In genomic region chr17:57468932-57469775, GRCh38 we compare ENCODE assay signal across 9 cellular contexts.
DNase-seq lines count a peak whose midpoint lies in the region; ATAC-seq and TF ChIP-seq lines count a peak whose summit lies in the region.
"Had no signal": no experiment of that assay in that cellular context is flagged by ENCODE, and none has a peak within 500 bp of the region (broad histone marks: within the 10 kb centered on the region; RNA-seq: fewer than 3 reads in every experiment).

No MANE protein-coding gene starts in this region.

- no peaks in the 10 kb centered on the region for H3K36me3 ChIP-seq in Karpas-422 (ENCODE audit: insufficient read depth, low read length)
- H3K36me3 ChIP-seq in right atrium auricular region, result no peaks in the 10 kb centered on the region

- TF ChIP-seq CTCF in right atrium auricular region (IDR thresholded peaks at IDR 0.05), result no peak

- H3K9ac ChIP-seq in Karpas-422 (ENCODE audit: low read length), result no peak overlapping the region

- no peak overlapping the region for H2AFZ ChIP-seq in Karpas-422 (ENCODE audit: low read length)

- H3K79me2 ChIP-seq in Karpas-422 (ENCODE audit: low read length), result peaks cover 87% of the 10 kb centered on the region

- H3K4me2 ChIP-seq in Karpas-422 (ENCODE audit: low read depth, low read length, poor library complexity, severe bottlenecking), result no peak overlapping the region

- peak overlapping the region; percentile 47 for H3K27ac ChIP-seq in Karpas-422 (ENCODE audit: low read length)
- H3K27ac ChIP-seq in caudate nucleus (ENCODE audit: low read depth, low read length), result peak overlapping the region; percentile 52
- no peak overlapping the region for H3K27ac ChIP-seq in right atrium auricular region

- H3K9me2 ChIP-seq in Karpas-422 (replicated peaks; ENCODE audit: insufficient read depth, low read length), result no peaks in the 10 kb centered on the region

- no peaks in the 10 kb centered on the region for H3K9me3 ChIP-seq in Karpas-422 (ENCODE audit: low read length)
- no peaks in the 10 kb centered on the region for H3K9me3 ChIP-seq in right atrium auricular region

- DNase-seq in DMS79 (lab: John Stamatoyannopoulos, UW), result peak; percentile 72
- DNase-seq in Karpas-422, result no peak
- no peak for DNase-seq in caudate nucleus (lab: John Stamatoyannopoulos, UW)
- DNase-seq in activated gamma-delta T cell treated with Interleukin-2 at 50 U/mL for 16 hours, result no peak
- DNase-seq in right atrium auricular region (ENCODE audit: low spot score), result no peak
- DNase-seq in HT-29 (ENCODE audit: low spot score), result no peak
- no peak for DNase-seq in activated CD4-positive, CD25-positive, alpha-beta regulatory T cell (lab: John Stamatoyannopoulos, UW)
- DNase-seq: activated T-cell treated with anti-CD3 and anti-CD28 coated beads for 4 hours had no signal

- ATAC-seq in GM19372 (IDR thresholded peaks at IDR 0.05; ENCODE audit: low read depth, unreplicated experiment), result peak; percentile 64

- H4K20me1 ChIP-seq in Karpas-422 (ENCODE audit: insufficient read depth, low read depth, low read length), result no peaks in the 10 kb centered on the region

- H3K27me3 ChIP-seq in Karpas-422 (ENCODE audit: low read length) (no peaks in the 10 kb centered on the region), right atrium auricular region (no peaks in the 10 kb centered on the region)

- H3K4me3 ChIP-seq in Karpas-422 (ENCODE audit: low read length) (no peak overlapping the region), right atrium auricular region (no peak overlapping the region)

- H3K4me1 ChIP-seq in Karpas-422 (ENCODE audit: low read length) (peaks cover 92% of the 10 kb centered on the region), right atrium auricular region (peaks cover 0 to 37% of the 10 kb centered on the region in 2 donors)

Comparison
In these comparisons a context has a peak if more than half of its experiments do, and no peak if none do; other contexts are left out.
1. H3K27ac ChIP-seq: peak in Karpas-422 (single experiment) and caudate nucleus (single experiment); none in right atrium auricular region (0 of 2).